Comparison of ENCODE assay signal across 2 cellular contexts in genomic region chr1:152497273-152497672, GRCh38.
TF ChIP-seq lines count a peak whose summit lies in the region.

No MANE protein-coding gene starts in this region.

TF ChIP-seq in A549, 52 proteins besides CTCF, POLR2A, EP300 and RAD21:
- TF ChIP-seq HOXB5 (CRISPR knock-in tag; IDR thresholded peaks at IDR 0.05) (no peak), SMC3 (IDR thresholded peaks at IDR 0.05) (peak; percentile 69)

TF ChIP-seq in endothelial cell of umbilical vein, 7 proteins besides CTCF, POLR2A, EP300 and RAD21:
- TF ChIP-seq GATA2 (IDR thresholded peaks at IDR 0.05; ENCODE audit: insufficient read depth, insufficient read length, low read depth, low read length) (no peak), POLR2AphosphoS5 (IDR thresholded peaks at IDR 0.05; ENCODE audit: insufficient read depth, low read depth, low read length) (no peak), MYC (IDR thresholded peaks at IDR 0.05; ENCODE audit: low read depth, low read length) (no peak), MAX (IDR thresholded peaks at IDR 0.05; ENCODE audit: insufficient read depth, insufficient read length) (no peak), JUN (IDR thresholded peaks at IDR 0.05; ENCODE audit: borderline replicate concordance, insufficient read depth, insufficient read length, low read depth) (no peak), EZH2 (IDR thresholded peaks at IDR 0.05; ENCODE audit: borderline replicate concordance, low read depth, low read length, severe bottlenecking) (no peak), FOS (IDR thresholded peaks at IDR 0.05; ENCODE audit: borderline replicate concordance, insufficient read depth, low read length) (no peak)
